Comparison of ENCODE assay signal across 15 cellular contexts in the genomic region with DNA sequence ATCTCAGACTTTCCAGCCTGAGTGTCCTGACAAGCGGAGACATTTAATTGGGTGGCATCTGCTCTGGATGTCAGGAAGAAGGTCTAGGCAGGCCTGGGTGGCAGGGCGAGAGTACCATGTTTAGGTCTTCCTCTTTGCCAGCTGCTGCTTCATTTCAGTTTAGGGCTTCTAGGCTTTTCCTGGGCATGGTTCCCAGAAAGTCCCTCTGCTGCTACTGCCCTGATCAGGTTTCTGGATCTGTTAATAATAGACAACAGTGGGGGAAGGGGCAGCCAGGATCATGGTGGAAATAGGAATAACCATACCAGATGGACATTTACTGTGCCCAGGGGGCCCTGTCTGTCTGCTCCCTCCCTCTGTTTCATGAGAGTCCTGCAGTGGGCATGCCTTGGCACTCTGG. TPM values are rescaled to one million over a fixed set of nuclear protein-coding genes. Genes with fewer than 3 reads are reported as not detected.
DNase-seq lines count a peak whose midpoint lies in the region; ATAC-seq and TF ChIP-seq lines count a peak whose summit lies in the region.
"Had no signal": no experiment of that assay in that cellular context is flagged by ENCODE, and none has a peak within 500 bp of the region (broad histone marks: within the 10 kb centered on the region; RNA-seq: fewer than 3 reads in every experiment).

No MANE protein-coding gene starts in this region.

- no peak for ATAC-seq in esophagus mucosa
- ATAC-seq: lower lobe of right lung; stimulated activated naive B cell treated with anti-CD40 and anti-IgM and Interleukin-4, amounts not matched to agents 10 μg/mL and 1 μg/mL and 100 μg/mL, for 72 hours had no signal

- H3K4me3 ChIP-seq in retinal pigment epithelial cell (ENCODE audit: low read length): no peak overlapping the region
- no peak overlapping the region for H3K4me3 ChIP-seq in effector memory CD4-positive, alpha-beta T cell (ENCODE audit: insufficient read depth, low read depth, low read length, poor library complexity, severe bottlenecking)
- H3K4me3 ChIP-seq: lower lobe of right lung, SJSA1 had no signal

- no peaks in the 10 kb centered on the region for H3K27me3 ChIP-seq in effector memory CD4-positive, alpha-beta T cell (replicated peaks; ENCODE audit: control insufficient read depth, insufficient read depth, low read length, poor library complexity, severe bottlenecking)
- H3K27me3 ChIP-seq: SJSA1 had no signal

- H3K4me1 ChIP-seq in effector memory CD4-positive, alpha-beta T cell (ENCODE audit: control insufficient read depth, insufficient read depth, low read length, poor library complexity, severe bottlenecking): no peaks in the 10 kb centered on the region
- H3K4me1 ChIP-seq: lower lobe of right lung had no signal

- no peaks in the 10 kb centered on the region for H3K9me3 ChIP-seq in effector memory CD4-positive, alpha-beta T cell (ENCODE audit: control insufficient read depth, low read length)
- H3K9me3 ChIP-seq: lower lobe of right lung, SJSA1 had no signal

- H3K36me3 ChIP-seq in effector memory CD4-positive, alpha-beta T cell (ENCODE audit: control insufficient read depth, insufficient read depth, low read length): no peaks in the 10 kb centered on the region
- H3K36me3 ChIP-seq: lower lobe of right lung, SJSA1 had no signal

- H3K27ac ChIP-seq in effector memory CD4-positive, alpha-beta T cell (ENCODE audit: insufficient read depth, low read length, poor library complexity, severe bottlenecking): no peak overlapping the region
- H3K27ac ChIP-seq: lower lobe of right lung, SJSA1 had no signal

- DNase-seq in EL: peak; percentile 24
- peak; percentile 99 for DNase-seq in NCI-H2171 treated with DMSO at 0.1 percent for 48 hours (lab: John Stamatoyannopoulos, UW)
- DNase-seq in fibroblast of gingiva (ENCODE audit: low read depth): peak; percentile 85
- DNase-seq in retinal pigment epithelial cell (ENCODE audit: low read depth): peak; percentile 6
- DNase-seq in activated naive CD4-positive, alpha-beta T cell (lab: John Stamatoyannopoulos, UW): no peak
- DNase-seq in effector CD8-positive, alpha-beta T cell (lab: John Stamatoyannopoulos, UW): no peak
- no peak for DNase-seq in effector memory CD4-positive, alpha-beta T cell
- DNase-seq: activated CD4-positive, alpha-beta T cell treated with anti-CD3 and anti-CD28 coated beads, Interleukin-2, amount 50 U/mL, for 4 hours; activated naive CD8-positive, alpha-beta T cell treated with anti-CD3 and anti-CD28 coated beads, Interleukin-2, amount 10 ng/mL, durations not matched to agents 7 days and 5 days; lower lobe of right lung; NCI-H187; stimulated activated CD4-positive, alpha-beta T cell treated with anti-CD3 and anti-CD28 coated beads, Interleukin-12 subunit alpha, Interleukin-12 subunit beta, amount 100 ng/mL, for 4 hours; stimulated activated naive B cell treated with anti-CD40 and anti-IgM and Interleukin-4, amounts not matched to agents 10 μg/mL and 1 μg/mL and 100 μg/mL, for 72 hours had no signal

- TF ChIP-seq CTCF in retinal pigment epithelial cell (conservative IDR thresholded peaks at IDR 0.05; ENCODE audit: low read depth, low read length): no peak

RNA-seq across cellular contexts. Expression of gene PLCD4, which starts 2.3 kb away (rescaled TPM):
- total RNA-seq in esophagus mucosa: 5.7 TPM
- total RNA-seq: SJSA1 had no signal

RNA-seq across cellular contexts. Expression of gene CNOT9, which starts 36.8 kb away (rescaled TPM):
- 34.6 TPM for total RNA-seq in esophagus mucosa

RNA-seq across cellular contexts. Expression of gene USP37, which starts 37.3 kb away (rescaled TPM):
- total RNA-seq in esophagus mucosa: 11.8 TPM

RNA-seq across cellular contexts. Expression of gene ZNF142, which starts 54.0 kb away (rescaled TPM):
- total RNA-seq in esophagus mucosa: 13.8 TPM

RNA-seq across cellular contexts. Expression of gene BCS1L, which starts 54.0 kb away (rescaled TPM):
- 43.9 TPM for total RNA-seq in esophagus mucosa

Comparison
In these comparisons a context has a peak if more than half of its experiments do, and no peak if none do; other contexts are left out.
1. DNase-seq: peak in EL (single experiment), NCI-H2171 treated with DMSO at 0.1 percent for 48 hours (single experiment), fibroblast of gingiva (single experiment) and retinal pigment epithelial cell (single experiment); none in activated naive CD4-positive, alpha-beta T cell (0 of 4), effector CD8-positive, alpha-beta T cell (single experiment) and effector memory CD4-positive, alpha-beta T cell (0 of 3).